8 cellular contexts compared by ENCODE assay signal in the genomic region with DNA sequence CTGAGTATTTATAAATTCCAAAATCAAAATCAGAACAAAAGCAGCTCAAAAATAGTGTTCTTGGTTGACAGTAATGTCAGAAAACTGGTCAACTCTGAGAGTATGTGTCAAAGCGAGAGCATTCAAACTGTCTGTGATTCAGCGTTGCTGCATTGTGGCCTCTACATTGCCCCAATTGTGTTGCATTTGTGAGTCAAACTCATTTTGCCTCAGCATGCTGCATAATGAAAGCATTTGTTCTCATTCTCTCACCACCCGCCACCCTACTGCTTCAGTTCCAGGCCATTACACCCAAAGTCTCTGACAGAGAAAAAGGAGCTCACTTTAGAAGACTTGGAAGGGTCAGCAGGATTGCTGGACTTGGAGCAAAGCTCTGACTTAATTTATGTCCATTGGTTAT.
DNase-seq lines count a peak whose midpoint lies in the region; ATAC-seq and TF ChIP-seq lines count a peak whose summit lies in the region.

No MANE protein-coding gene starts in this region.

- peaks cover 3% of the 10 kb centered on the region for H3K27me3 Mint-ChIP-seq in brain
- peaks cover 23% of the 10 kb centered on the region for H3K27me3 Mint-ChIP-seq in activated naive CD8-positive, alpha-beta T cell treated with anti-CD3 and anti-CD28 coated beads for 36 hours

- in situ Hi-C loops in G401 (cut with HindIII; ENCODE audit: low sequenced_read_pairs) = no loop called here

- H3K27ac Mint-ChIP-seq in brain = peak overlapping the region; percentile 59 to 94 (median 90)
- no peak overlapping the region for H3K27ac Mint-ChIP-seq in activated naive CD8-positive, alpha-beta T cell treated with anti-CD3 and anti-CD28 coated beads for 36 hours

- peak; percentile 37 for DNase-seq in G401 (ENCODE audit: low spot score)
- no peak for DNase-seq in activated naive CD8-positive, alpha-beta T cell treated with anti-CD3 and anti-CD28 coated beads for 36 hours
- DNase-seq in HuH-7 (ENCODE audit: low spot score) = no peak
- no peak for DNase-seq in ureter (ENCODE audit: low spot score)
- DNase-seq in 8988T = no peak

- no peak for TF ChIP-seq CTCF in brain (conservative IDR thresholded peaks at IDR 0.05)

- no peaks in the 10 kb centered on the region for H3K9me3 ChIP-seq in mesodermal cell (ENCODE audit: control insufficient read depth, low read length)

- peaks cover 37% of the 10 kb centered on the region for H3K4me1 ChIP-seq in mesodermal cell (ENCODE audit: control insufficient read depth, insufficient read depth, low read length, poor library complexity, severe bottlenecking)

- H3K36me3 Mint-ChIP-seq in brain = peaks cover 12% of the 10 kb centered on the region
- no peaks in the 10 kb centered on the region for H3K36me3 Mint-ChIP-seq in activated naive CD8-positive, alpha-beta T cell treated with anti-CD3 and anti-CD28 coated beads for 36 hours

- H3K9me3 Mint-ChIP-seq in brain = peaks cover 0 to 3% (median 2%) of the 10 kb centered on the region in 5 experiments
- H3K9me3 Mint-ChIP-seq in activated naive CD8-positive, alpha-beta T cell treated with anti-CD3 and anti-CD28 coated beads for 36 hours = no peaks in the 10 kb centered on the region

- 25 to 54% methylated on average over 2 of the region's 3 CpGs for WGBS in mesodermal cell (ENCODE audit: insufficient coverage in 2 of 2), 2 experiments

- H3K4me1 Mint-ChIP-seq in brain = peaks cover 41% of the 10 kb centered on the region
- H3K4me1 Mint-ChIP-seq in activated naive CD8-positive, alpha-beta T cell treated with anti-CD3 and anti-CD28 coated beads for 36 hours = no peaks in the 10 kb centered on the region

- no peak overlapping the region for H3K4me3 ChIP-seq in mesodermal cell (ENCODE audit: extremely low read depth, insufficient read depth, low read length, poor library complexity, severe bottlenecking)

- ATAC-seq in HG02610 (IDR thresholded peaks at IDR 0.05; ENCODE audit: unreplicated experiment) = peak; percentile 93

- peak overlapping the region in 4 of 5 experiments; percentile 7 to 64 (median 38) for H3K4me3 Mint-ChIP-seq in brain
- H3K4me3 Mint-ChIP-seq in activated naive CD8-positive, alpha-beta T cell treated with anti-CD3 and anti-CD28 coated beads for 36 hours = no peak overlapping the region

- no peaks in the 10 kb centered on the region for H3K36me3 ChIP-seq in mesodermal cell (ENCODE audit: control insufficient read depth, insufficient read depth, low read length)

- peak overlapping the region; percentile 77 for H3K27ac ChIP-seq in mesodermal cell (ENCODE audit: low read depth, low read length, severe bottlenecking)
